Comparison of ENCODE assay signal across 24 cellular contexts in the genomic region with DNA sequence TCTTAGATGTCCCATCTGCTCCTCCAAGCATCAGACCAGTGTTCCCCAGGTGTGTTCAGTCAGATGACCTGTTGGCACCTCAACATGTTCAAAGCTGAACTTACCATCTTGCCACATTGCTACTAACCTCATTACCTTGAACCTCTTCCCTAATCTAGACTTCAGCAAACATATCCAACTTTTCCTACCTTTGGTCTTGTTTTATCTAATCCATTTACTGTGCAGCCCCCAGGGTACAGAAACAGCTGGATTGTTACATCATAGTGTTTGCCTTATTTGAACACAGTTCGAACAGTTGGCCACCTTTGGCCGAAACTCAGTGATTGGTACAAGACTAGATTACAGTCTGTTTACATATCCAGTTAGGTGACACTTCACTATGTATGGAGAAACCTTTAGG.
"Had no signal": no experiment of that assay in that cellular context is flagged by ENCODE, and none has a peak within 500 bp of the region (broad histone marks: within the 10 kb centered on the region; RNA-seq: fewer than 3 reads in every experiment).

No MANE protein-coding gene starts in this region.

- H3K36me3 ChIP-seq: brain microvascular endothelial cell, cardiac muscle cell had no signal

- H3K4me3 ChIP-seq: cardiac muscle cell had no signal

- ATAC-seq: activated CD4-positive, alpha-beta T cell treated with anti-CD3 and anti-CD28 coated beads for 36 hours; activated T-helper 17 cell treated with anti-CD3 and anti-CD28 coated beads, Interleukin-2, amount 50 U/mL, for 72 hours had no signal

- H3K27me3 Mint-ChIP-seq: activated CD4-positive, alpha-beta T cell treated with anti-CD3 and anti-CD28 coated beads for 36 hours; activated T-helper 17 cell treated with anti-CD3 and anti-CD28 coated beads, Interleukin-2, amount 50 U/mL, for 72 hours had no signal

- H3K27me3 ChIP-seq: brain microvascular endothelial cell, cardiac muscle cell had no signal

- H3K9me3 Mint-ChIP-seq: activated CD4-positive, alpha-beta memory T cell treated with anti-CD3 and anti-CD28 coated beads, Interleukin-2, amount 10 ng/mL, durations not matched to agents 7 days and 5 days; activated naive CD4-positive, alpha-beta T cell treated with anti-CD3 and anti-CD28 coated beads for 36 hours; activated T-helper 17 cell treated with anti-CD3 and anti-CD28 coated beads, Interleukin-2, amount 50 U/mL, for 72 hours had no signal

- H3K4me3 Mint-ChIP-seq: activated CD4-positive, alpha-beta memory T cell treated with anti-CD3 and anti-CD28 coated beads, Interleukin-2, amount 10 ng/mL, durations not matched to agents 7 days and 5 days; activated CD4-positive, alpha-beta T cell treated with anti-CD3 and anti-CD28 coated beads for 36 hours; activated naive CD4-positive, alpha-beta T cell treated with anti-CD3 and anti-CD28 coated beads for 36 hours; activated naive CD8-positive, alpha-beta T cell; activated T-helper 17 cell treated with anti-CD3 and anti-CD28 coated beads, Interleukin-2, amount 50 U/mL, for 72 hours had no signal

- H3K27ac Mint-ChIP-seq: activated CD4-positive, alpha-beta memory T cell treated with anti-CD3 and anti-CD28 coated beads, Interleukin-2, amount 10 ng/mL, durations not matched to agents 7 days and 5 days; activated CD4-positive, alpha-beta T cell treated with anti-CD3 and anti-CD28 coated beads for 36 hours; activated naive CD4-positive, alpha-beta T cell treated with anti-CD3 and anti-CD28 coated beads for 36 hours; activated naive CD8-positive, alpha-beta T cell; activated T-helper 17 cell treated with anti-CD3 and anti-CD28 coated beads, Interleukin-2, amount 50 U/mL, for 72 hours had no signal

- DNase-seq: activated CD4-positive, alpha-beta memory T cell treated with anti-CD3 and anti-CD28 coated beads, Interleukin-2, amount 10 ng/mL, durations not matched to agents 7 days and 5 days; activated CD4-positive, alpha-beta T cell treated with anti-CD3 and anti-CD28 coated beads for 36 hours; activated CD4-positive, alpha-beta T cell treated with anti-CD3 and anti-CD28 coated beads, Interleukin-2, amount 50 U/mL, for 1 hour; activated gamma-delta T cell; activated naive CD4-positive, alpha-beta T cell treated with anti-CD3 and anti-CD28 coated beads for 36 hours; activated T-cell treated with anti-CD3 and anti-CD28 coated beads for 4 hours; activated T-cell treated with anti-CD3 and anti-CD28 coated beads, Interleukin-2, amount 50 U/mL, for 48 hours; amygdala; brain microvascular endothelial cell; NCI-H1105; NCI-H1436; NCI-H1694 treated with DMSO at 0.1 percent for 48 hours; NCI-H2029 treated with DMSO at 0.1 percent for 48 hours; NCI-H345; NCI-H510A; NCI-H526 treated with DMSO at 0.1 percent for 48 hours; NCI-H82; SIG-M5; T-helper 2 cell had no signal

- H3K27ac ChIP-seq: brain microvascular endothelial cell, cardiac muscle cell, KMS-11, VCaP had no signal
